In genomic region chr5:174323878-174324281, GRCh38 we compare ENCODE assay signal across 8 cellular contexts.
DNase-seq lines count a peak whose midpoint lies in the region; ATAC-seq, FAIRE-seq and TF ChIP-seq lines count a peak whose summit lies in the region.

No MANE protein-coding gene starts in this region.

- peaks cover 6% of the 10 kb centered on the region for H3K27me3 Mint-ChIP-seq in activated CD8-positive, alpha-beta memory T cell treated with anti-CD3 and anti-CD28 coated beads, Interleukin-2, amount 10 ng/mL, durations not matched to agents 7 days and 5 days

- no peaks in the 10 kb centered on the region for H3K36me3 ChIP-seq in hepatocyte (replicated peaks; ENCODE audit: insufficient read depth, low read depth)

- POLR2A ChIA-PET in RWPE1 (lab: Yijun Ruan, JAX; ENCODE audit: low non-redundant PET): no interaction called here

- peak; percentile 78 for ATAC-seq in HG03280 (IDR thresholded peaks at IDR 0.05; ENCODE audit: unreplicated experiment)
- ATAC-seq in activated CD8-positive, alpha-beta memory T cell treated with anti-CD3 and anti-CD28 coated beads, Interleukin-2, amount 10 ng/mL, durations not matched to agents 7 days and 5 days: no peak

- WGBS in hepatocyte (ENCODE audit: low lambda C conversion rate, missing lambda C conversion rate): 12% methylated on average over 4 of the region's 4 CpGs

- H3K79me2 ChIP-seq in hepatocyte: no peaks in the 10 kb centered on the region

- H3K4me3 ChIP-seq in hepatocyte: no peak overlapping the region

- no peak overlapping the region for H3K27ac Mint-ChIP-seq in activated CD8-positive, alpha-beta memory T cell treated with anti-CD3 and anti-CD28 coated beads, Interleukin-2, amount 10 ng/mL, durations not matched to agents 7 days and 5 days

- no peak overlapping the region for H2AFZ ChIP-seq in hepatocyte

- no peaks in the 10 kb centered on the region for H3K9me3 Mint-ChIP-seq in activated CD8-positive, alpha-beta memory T cell treated with anti-CD3 and anti-CD28 coated beads, Interleukin-2, amount 10 ng/mL, durations not matched to agents 7 days and 5 days (ENCODE audit: low read depth)

- H3K4me1 ChIP-seq in hepatocyte (ENCODE audit: insufficient read depth): peaks cover 3% of the 10 kb centered on the region

- H3K9me2 ChIP-seq in hepatocyte (replicated peaks; ENCODE audit: insufficient read depth): no peaks in the 10 kb centered on the region

- no peaks in the 10 kb centered on the region for H3K9me3 ChIP-seq in hepatocyte (ENCODE audit: low read depth)

- no peaks in the 10 kb centered on the region for H3K36me3 Mint-ChIP-seq in activated CD8-positive, alpha-beta memory T cell treated with anti-CD3 and anti-CD28 coated beads, Interleukin-2, amount 10 ng/mL, durations not matched to agents 7 days and 5 days

- FAIRE-seq in GM18507 (lab: Jason Lieb, UNC): peak; percentile 33

- DNase-seq in AG20443 (ENCODE audit: low spot score) (peak; percentile 50), GM18507 (ENCODE audit: extremely low spot score, insufficient read length, low read depth) (no peak), RWPE1 (ENCODE audit: low spot score) (peak; percentile 66), hepatocyte (ENCODE audit: low spot score) (peak; percentile 66), middle frontal gyrus (ENCODE audit: extremely low spot score, low spot score) (no peak)
- no peak for DNase-seq in stimulated activated CD4-positive, alpha-beta T cell treated with anti-CD3 and anti-CD28 coated beads, Interleukin-2, amount 100 ng/mL, for 48 hours
- no peak for DNase-seq in activated CD8-positive, alpha-beta memory T cell treated with anti-CD3 and anti-CD28 coated beads, Interleukin-2, amount 10 ng/mL, durations not matched to agents 7 days and 5 days

- no peak overlapping the region for H3K27ac ChIP-seq in RWPE1
- no peak overlapping the region for H3K27ac ChIP-seq in hepatocyte

- peaks cover 13% of the 10 kb centered on the region for H3K27me3 ChIP-seq in hepatocyte

- CTCF ChIA-PET in RWPE1 (lab: Yijun Ruan, JAX): interaction anchor here (0.7 to 1.2 kb wide), 5 partner anchors 12 to 470 kb away, joined by 3 to 6 read pairs (median 3); partner anchors contain the start of gene NSG2
- CTCF ChIA-PET in activated CD8-positive, alpha-beta memory T cell treated with anti-CD3 and anti-CD28 coated beads, Interleukin-2, amount 10 ng/mL, durations not matched to agents 7 days and 5 days (lab: Charles Lee): interaction anchor here (1.0 to 1.6 kb wide), 2 partner anchors 11 to 12 kb away, joined by 5 read pairs; no protein-coding TSS in a partner anchor

- no peak overlapping the region for H3K4me3 Mint-ChIP-seq in activated CD8-positive, alpha-beta memory T cell treated with anti-CD3 and anti-CD28 coated beads, Interleukin-2, amount 10 ng/mL, durations not matched to agents 7 days and 5 days

- no peak overlapping the region for H3K4me2 ChIP-seq in hepatocyte

- TF ChIP-seq CTCF in RWPE1 (conservative IDR thresholded peaks at IDR 0.05; ENCODE audit: low read depth) (no peak), hepatocyte (IDR thresholded peaks at IDR 0.05; ENCODE audit: poor library complexity) (no peak)

- H3K4me1 Mint-ChIP-seq in activated CD8-positive, alpha-beta memory T cell treated with anti-CD3 and anti-CD28 coated beads, Interleukin-2, amount 10 ng/mL, durations not matched to agents 7 days and 5 days: no peaks in the 10 kb centered on the region

- no peaks in the 10 kb centered on the region for H4K20me1 ChIP-seq in hepatocyte (ENCODE audit: insufficient read depth, poor library complexity, severe bottlenecking)

Comparison
In these comparisons a context has a peak if more than half of its experiments do, and no peak if none do; other contexts are left out.
1. DNase-seq: peak in AG20443 (single experiment), RWPE1 (single experiment) and hepatocyte (single experiment); none in GM18507 (single experiment), middle frontal gyrus (single experiment), stimulated activated CD4-positive, alpha-beta T cell treated with anti-CD3 and anti-CD28 coated beads, Interleukin-2, amount 100 ng/mL, for 48 hours (0 of 2) and activated CD8-positive, alpha-beta memory T cell treated with anti-CD3 and anti-CD28 coated beads, Interleukin-2, amount 10 ng/mL, durations not matched to agents 7 days and 5 days (single experiment).